In the genomic region with DNA sequence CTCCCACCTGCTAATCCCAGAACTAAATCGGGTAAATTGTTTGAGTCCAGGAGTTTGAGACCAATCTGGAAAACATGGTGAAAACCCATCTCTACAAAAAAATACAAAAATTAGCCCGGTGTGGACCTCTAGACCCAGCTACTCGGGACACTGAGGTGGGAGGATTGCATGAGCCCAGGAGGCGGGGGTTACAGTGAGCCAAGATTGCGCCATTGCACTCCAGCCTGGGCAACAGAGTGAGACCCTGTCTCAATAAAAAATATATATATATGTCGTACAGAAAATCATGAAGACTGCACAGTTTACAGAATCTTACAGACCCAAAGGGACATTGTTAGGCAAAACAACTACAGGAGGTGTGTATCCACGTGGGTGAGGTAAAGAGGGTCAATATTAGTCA, we compare ENCODE assay signal across 1 cellular context.
TF ChIP-seq lines count a peak whose summit lies in the region.

No MANE protein-coding gene starts in this region.

TF ChIP-seq in HepG2, 621 proteins besides CTCF, POLR2A, EP300 and RAD21:
- TF ChIP-seq RXRB (CRISPR knock-in tag; IDR thresholded peaks at IDR 0.05; ENCODE audit: borderline replicate concordance), result no peak
- TF ChIP-seq NR3C1 (CRISPR knock-in tag; IDR thresholded peaks at IDR 0.05), result no peak
- TF ChIP-seq, protein P1, sequence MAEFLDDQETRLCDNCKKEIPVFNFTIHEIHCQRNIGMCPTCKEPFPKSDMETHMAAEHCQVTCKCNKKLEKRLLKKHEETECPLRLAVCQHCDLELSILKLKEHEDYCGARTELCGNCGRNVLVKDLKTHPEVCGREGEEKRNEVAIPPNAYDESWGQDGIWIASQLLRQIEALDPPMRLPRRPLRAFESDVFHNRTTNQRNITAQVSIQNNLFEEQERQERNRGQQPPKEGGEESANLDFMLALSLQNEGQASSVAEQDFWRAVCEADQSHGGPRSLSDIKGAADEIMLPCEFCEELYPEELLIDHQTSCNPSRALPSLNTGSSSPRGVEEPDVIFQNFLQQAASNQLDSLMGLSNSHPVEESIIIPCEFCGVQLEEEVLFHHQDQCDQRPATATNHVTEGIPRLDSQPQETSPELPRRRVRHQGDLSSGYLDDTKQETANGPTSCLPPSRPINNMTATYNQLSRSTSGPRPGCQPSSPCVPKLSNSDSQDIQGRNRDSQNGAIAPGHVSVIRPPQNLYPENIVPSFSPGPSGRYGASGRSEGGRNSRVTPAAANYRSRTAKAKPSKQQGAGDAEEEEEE (CRISPR knock-in tag; IDR thresholded peaks at IDR 0.05; ENCODE audit: borderline replicate concordance), result no peak
- TF ChIP-seq ZNF468 (CRISPR knock-in tag; IDR thresholded peaks at IDR 0.05), result no peak
- no peak for TF ChIP-seq MXI1 (IDR thresholded peaks at IDR 0.05; ENCODE audit: borderline replicate concordance, low read depth, low read length)
- no peak for TF ChIP-seq ZNF607 (CRISPR knock-in tag; IDR thresholded peaks at IDR 0.05; ENCODE audit: borderline replicate concordance)
- TF ChIP-seq CEBPG (CRISPR knock-in tag; IDR thresholded peaks at IDR 0.05), result peak; percentile 30; the same call in 1 of the 2 replicates
- TF ChIP-seq GTF3A (CRISPR knock-in tag; conservative IDR thresholded peaks at IDR 0.05), result no peak
- TF ChIP-seq NFAT5 (CRISPR knock-in tag; IDR thresholded peaks at IDR 0.05), result no peak
- TF ChIP-seq ZFP90 (CRISPR knock-in tag; IDR thresholded peaks at IDR 0.05; ENCODE audit: borderline replicate concordance), result no peak
- TF ChIP-seq ZNF318 (CRISPR knock-in tag; IDR thresholded peaks at IDR 0.05), result no peak
- 0 out of 2 replicates have a peak, but pooled peaks have one; percentile 26 for TF ChIP-seq CEBPB (IDR thresholded peaks at IDR 0.05; ENCODE audit: borderline replicate concordance, low read depth, low read length)
- no peak for TF ChIP-seq SIN3A (IDR thresholded peaks at IDR 0.05; ENCODE audit: borderline replicate concordance, low read depth, low read length)
- TF ChIP-seq ZHX2 (IDR thresholded peaks at IDR 0.05; ENCODE audit: low read depth), result no peak
- TF ChIP-seq ZHX2 (CRISPR knock-in tag; IDR thresholded peaks at IDR 0.05; ENCODE audit: borderline replicate concordance), result no peak
- TF ChIP-seq ZNF652 (CRISPR knock-in tag; IDR thresholded peaks at IDR 0.05; ENCODE audit: borderline replicate concordance, low read depth), result no peak
- TF ChIP-seq ZNF451 (CRISPR knock-in tag; IDR thresholded peaks at IDR 0.05), result no peak
- TF ChIP-seq ESRRA (CRISPR knock-in tag; IDR thresholded peaks at IDR 0.05; ENCODE audit: low read depth), result no peak
- TF ChIP-seq ZNF333 (CRISPR knock-in tag; IDR thresholded peaks at IDR 0.05; ENCODE audit: borderline replicate concordance), result no peak
- TF ChIP-seq CHCHD3 (CRISPR knock-in tag; IDR thresholded peaks at IDR 0.05), result no peak
- peak; percentile 94 for TF ChIP-seq ZNF121 (CRISPR knock-in tag; IDR thresholded peaks at IDR 0.05)
- TF ChIP-seq SRY (CRISPR knock-in tag; IDR thresholded peaks at IDR 0.05), result no peak
- no peak for TF ChIP-seq SUZ12 (IDR thresholded peaks at IDR 0.05; ENCODE audit: low read depth, low read length)
- no peak for TF ChIP-seq PITX1 (CRISPR knock-in tag; IDR thresholded peaks at IDR 0.05)
- TF ChIP-seq ZNF260 (CRISPR knock-in tag; IDR thresholded peaks at IDR 0.05; ENCODE audit: borderline replicate concordance, low read depth), result no peak
- no peak for TF ChIP-seq ARNTL (CRISPR knock-in tag; IDR thresholded peaks at IDR 0.05)
- no peak for TF ChIP-seq ZNF598 (CRISPR knock-in tag; IDR thresholded peaks at IDR 0.05; ENCODE audit: borderline replicate concordance)
